In the genomic region with DNA sequence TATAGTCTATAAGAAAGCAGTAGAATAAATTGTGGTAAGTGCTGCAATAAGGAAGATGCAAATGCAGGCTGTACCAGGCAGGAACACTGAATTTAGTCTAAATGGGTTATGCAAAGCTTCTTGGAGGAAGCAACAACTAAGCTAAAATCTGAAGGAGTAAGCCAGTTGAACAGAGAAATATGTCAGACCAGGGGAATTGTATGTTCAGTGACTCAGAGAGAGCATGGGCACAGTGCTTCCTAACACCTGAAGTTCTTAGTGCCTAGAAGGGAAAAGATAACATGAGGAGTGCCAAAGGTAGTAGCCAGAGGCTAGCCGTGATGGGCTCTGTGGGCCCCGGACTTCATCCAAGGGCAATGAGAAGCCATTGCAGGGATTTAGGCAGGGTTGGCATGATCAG, we compare ENCODE assay signal across 17 cellular contexts.
DNase-seq lines count a peak whose midpoint lies in the region; ATAC-seq and TF ChIP-seq lines count a peak whose summit lies in the region.
"Had no signal": no experiment of that assay in that cellular context is flagged by ENCODE, and none has a peak within 500 bp of the region (broad histone marks: within the 10 kb centered on the region; RNA-seq: fewer than 3 reads in every experiment).

No MANE protein-coding gene starts in this region.

- peak overlapping the region; percentile 5 for H3K4me3 Mint-ChIP-seq in T-helper 17 cell
- H3K4me3 Mint-ChIP-seq: B cell; CD4-positive, alpha-beta T cell; CD8-positive, alpha-beta T cell had no signal

- H3K36me3 ChIP-seq in OCI-LY3 (replicated peaks; ENCODE audit: low read depth, low read length) (no peaks in the 10 kb centered on the region), esophagus squamous epithelium (no peaks in the 10 kb centered on the region)
- H3K36me3 ChIP-seq: BLaER1 treated with 17β-estradiol and CSF1 and Interleukin-3, amounts not matched to agents 10 nM and 100 nM had no signal

- no peaks in the 10 kb centered on the region for H3K36me3 Mint-ChIP-seq in T-helper 17 cell (ENCODE audit: low read depth)
- H3K36me3 Mint-ChIP-seq: CD8-positive, alpha-beta T cell had no signal

- H3K4me3 ChIP-seq in OCI-LY3 (ENCODE audit: low read length) (no peak overlapping the region), esophagus squamous epithelium (no peak overlapping the region)
- H3K4me3 ChIP-seq: BLaER1 treated with 17β-estradiol and CSF1 and Interleukin-3, amounts not matched to agents 10 nM and 100 nM had no signal

- H3K4me1 Mint-ChIP-seq in T-helper 17 cell, result peaks cover 4% of the 10 kb centered on the region
- H3K4me1 Mint-ChIP-seq: B cell had no signal

- H3K27ac ChIP-seq in OCI-LY3 (ENCODE audit: low read length) (no peak overlapping the region), esophagus squamous epithelium (no peak overlapping the region)
- H3K27ac ChIP-seq: BLaER1 treated with 17β-estradiol and CSF1 and Interleukin-3, amounts not matched to agents 10 nM and 100 nM; C4-2B had no signal

- no peaks in the 10 kb centered on the region for H4K20me1 ChIP-seq in OCI-LY3 (ENCODE audit: insufficient read depth, low read length)
- H4K20me1 ChIP-seq: BLaER1 treated with 17β-estradiol and CSF1 and Interleukin-3, amounts not matched to agents 10 nM and 100 nM had no signal

- H3K9me3 ChIP-seq in OCI-LY3 (ENCODE audit: insufficient read depth, low read length) (no peaks in the 10 kb centered on the region), T-helper 17 cell (ENCODE audit: control insufficient read depth, low read length, poor library complexity, severe bottlenecking) (no peaks in the 10 kb centered on the region), esophagus squamous epithelium (no peaks in the 10 kb centered on the region)
- H3K9me3 ChIP-seq: BLaER1 treated with 17β-estradiol and CSF1 and Interleukin-3, amounts not matched to agents 10 nM and 100 nM; Caco-2 had no signal

- no peak overlapping the region for H2AFZ ChIP-seq in OCI-LY3 (ENCODE audit: low read depth, low read length)

- 87 to 93% methylated on average over 2 of the region's 2 CpGs for WGBS in esophagus squamous epithelium, 2 donors

- H3K27ac Mint-ChIP-seq in T-helper 17 cell, result no peak overlapping the region
- H3K27ac Mint-ChIP-seq: B cell; CD4-positive, alpha-beta T cell; CD8-positive, alpha-beta T cell had no signal

- no peak for TF ChIP-seq CTCF in OCI-LY3 (IDR thresholded peaks at IDR 0.05; ENCODE audit: low read depth, low read length)
- no peak for TF ChIP-seq CTCF in esophagus squamous epithelium (IDR thresholded peaks at IDR 0.05)

- peak overlapping the region; percentile 31 for H3K4me2 ChIP-seq in OCI-LY3 (ENCODE audit: low read length)
- H3K4me2 ChIP-seq: BLaER1 treated with 17β-estradiol and CSF1 and Interleukin-3, amounts not matched to agents 10 nM and 100 nM had no signal

- DNase-seq in T-helper 17 cell, result no peak
- no peak for DNase-seq in left colon
- no peak for DNase-seq in Ammon's horn (ENCODE audit: low spot score)
- no peak for DNase-seq in esophagus squamous epithelium (lab: John Stamatoyannopoulos, UW)
- DNase-seq in Kasumi-1 (lab: John Stamatoyannopoulos, UW), result no peak
- DNase-seq: 8988T; ACHN; Caco-2; Calu3; CD4-positive, alpha-beta T cell; CD8-positive, alpha-beta T cell; DMS79 treated with DMSO at 0.1 percent for 48 hours; GF-D8 had no signal

- H3K9ac ChIP-seq in OCI-LY3 (ENCODE audit: low read length), result no peak overlapping the region
- H3K9ac ChIP-seq: BLaER1 treated with 17β-estradiol and CSF1 and Interleukin-3, amounts not matched to agents 10 nM and 100 nM had no signal

- ATAC-seq in T-helper 17 cell, result no peak
- peak; percentile 19 for ATAC-seq in left colon
- ATAC-seq: CD8-positive, alpha-beta T cell had no signal

- H3K27me3 ChIP-seq in OCI-LY3 (ENCODE audit: low read depth, low read length) (no peaks in the 10 kb centered on the region), esophagus squamous epithelium (peaks cover 0 to 14% (median 0%) of the 10 kb centered on the region in 4 donors)
- H3K27me3 ChIP-seq: BLaER1 treated with 17β-estradiol and CSF1 and Interleukin-3, amounts not matched to agents 10 nM and 100 nM had no signal

- peaks cover 24% of the 10 kb centered on the region for H3K4me1 ChIP-seq in OCI-LY3 (ENCODE audit: low read length)
- H3K4me1 ChIP-seq in esophagus squamous epithelium, result no peaks in the 10 kb centered on the region
- H3K4me1 ChIP-seq: BLaER1 treated with 17β-estradiol and CSF1 and Interleukin-3, amounts not matched to agents 10 nM and 100 nM; Caco-2 had no signal

- H3K79me2 ChIP-seq in OCI-LY3 (ENCODE audit: low read length), result no peaks in the 10 kb centered on the region

- intact Hi-C loops in left colon (cut with DNase I, micrococcal nuclease), result no loop called here
- intact Hi-C loops in esophagus squamous epithelium (cut with DNase I), result no loop called here

- no peak for TF ChIP-seq POLR2A in esophagus squamous epithelium (IDR thresholded peaks at IDR 0.05)

- peaks cover 57% of the 10 kb centered on the region for H3K27me3 Mint-ChIP-seq in T-helper 17 cell
